ENCODE assay signal across 8 cellular contexts in the genomic region with DNA sequence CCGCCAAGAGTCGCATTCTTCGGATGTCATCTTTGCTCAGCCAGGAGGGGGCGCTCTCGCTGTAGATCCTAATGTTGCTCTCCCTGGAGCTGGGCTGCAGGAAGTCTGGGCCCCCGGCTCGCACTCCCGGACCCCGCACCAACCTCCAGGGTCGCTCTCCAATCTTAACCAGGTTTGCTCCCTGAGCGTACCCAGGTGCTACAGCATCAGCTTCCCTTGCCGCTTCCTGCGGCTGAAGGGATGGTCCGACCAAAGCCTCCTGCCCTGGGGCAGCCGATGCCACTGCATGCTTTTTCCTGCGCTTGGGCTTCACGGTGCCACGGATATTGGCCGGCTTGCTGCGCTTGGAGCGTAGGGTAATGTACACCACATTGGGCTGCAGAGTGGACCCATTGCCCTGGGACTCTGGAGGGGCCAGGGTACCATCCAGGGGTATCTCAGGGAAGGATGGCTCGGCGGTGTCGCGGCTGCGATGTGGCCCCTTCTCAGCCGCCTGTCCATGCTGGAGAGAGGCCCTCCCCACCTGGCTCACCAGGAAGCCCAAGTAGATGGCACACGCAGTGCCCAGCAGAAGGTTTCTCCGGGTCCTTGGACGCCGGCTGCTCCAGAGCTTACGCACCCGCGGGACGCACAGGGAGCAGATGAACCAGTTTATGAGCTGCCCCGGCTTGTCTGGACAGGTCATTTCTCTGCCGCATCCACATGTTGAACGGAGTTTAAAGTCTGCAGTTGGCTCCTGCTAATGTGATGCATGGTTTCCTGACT. TPM values are rescaled to one million over a fixed set of nuclear protein-coding genes. Genes with fewer than 3 reads are reported as not detected.
DNase-seq lines count a peak whose midpoint lies in the region; ATAC-seq and TF ChIP-seq lines count a peak whose summit lies in the region.

No MANE protein-coding gene starts in this region.

- peak; percentile 85 for ATAC-seq in esophagus mucosa
- ATAC-seq in HG02870 (IDR thresholded peaks at IDR 0.05; ENCODE audit: unreplicated experiment) = no peak
- no peak for ATAC-seq in HG03469 (IDR thresholded peaks at IDR 0.05; ENCODE audit: unreplicated experiment)

- H3K4me1 Mint-ChIP-seq in activated CD4-positive, alpha-beta T cell treated with anti-CD3 and anti-CD28 coated beads, Interleukin-2, amount 10 ng/mL, durations not matched to agents 24 days and 14 days = no peaks in the 10 kb centered on the region

- no peaks in the 10 kb centered on the region for H3K36me3 ChIP-seq in neutrophil

- peaks cover 36% of the 10 kb centered on the region for H3K27me3 Mint-ChIP-seq in activated CD4-positive, alpha-beta T cell treated with anti-CD3 and anti-CD28 coated beads, Interleukin-2, amount 10 ng/mL, durations not matched to agents 24 days and 14 days

- DNase-seq in activated CD4-positive, alpha-beta T cell treated with anti-CD3 and anti-CD28 coated beads, Interleukin-2, amount 10 ng/mL, durations not matched to agents 24 days and 14 days = peak; percentile 68
- no peak for DNase-seq in activated CD4-positive, alpha-beta T cell treated with anti-CD3 and anti-CD28 coated beads, Interleukin-2, amount 50 U/mL, for 4 hours
- no peak for DNase-seq in germinal center (ENCODE audit: low spot score)

- TF ChIP-seq CTCF in neutrophil (IDR thresholded peaks at IDR 0.05) = peak; percentile 54

- intact Hi-C loops in activated CD4-positive, alpha-beta T cell treated with anti-CD3 and anti-CD28 coated beads, Interleukin-2, amount 10 ng/mL, durations not matched to agents 24 days and 14 days (cut with micrococcal nuclease) = no loop called here

- peaks cover 35% of the 10 kb centered on the region for H3K27me3 ChIP-seq in neutrophil

- H3K27ac Mint-ChIP-seq in activated CD4-positive, alpha-beta T cell treated with anti-CD3 and anti-CD28 coated beads, Interleukin-2, amount 10 ng/mL, durations not matched to agents 24 days and 14 days = no peak overlapping the region

- H3K36me3 Mint-ChIP-seq in activated CD4-positive, alpha-beta T cell treated with anti-CD3 and anti-CD28 coated beads, Interleukin-2, amount 10 ng/mL, durations not matched to agents 24 days and 14 days (ENCODE audit: low read depth) = no peaks in the 10 kb centered on the region

- peaks cover 26 to 33% of the 10 kb centered on the region in 2 experiments for H3K4me1 ChIP-seq in neutrophil (ENCODE audit: control insufficient read depth in 1 of 2, insufficient read depth in 1 of 2, low read depth in 1 of 2, low read length in 1 of 2)

- H3K4me3 Mint-ChIP-seq in activated CD4-positive, alpha-beta T cell treated with anti-CD3 and anti-CD28 coated beads, Interleukin-2, amount 10 ng/mL, durations not matched to agents 24 days and 14 days = no peak overlapping the region

- H3K4me3 ChIP-seq in neutrophil (ENCODE audit: low read depth in 1 of 2, low read length in 1 of 2) = peak overlapping the region; percentile 45 to 47

- no peaks in the 10 kb centered on the region for H3K9me3 Mint-ChIP-seq in activated CD4-positive, alpha-beta T cell treated with anti-CD3 and anti-CD28 coated beads, Interleukin-2, amount 10 ng/mL, durations not matched to agents 24 days and 14 days

- H3K27ac ChIP-seq in neutrophil = no peak overlapping the region

- no peaks in the 10 kb centered on the region for H3K9me3 ChIP-seq in neutrophil

TF ChIP-seq in PFSK-1, 5 proteins besides CTCF, POLR2A, EP300 and RAD21:
- TF ChIP-seq TAF1 (IDR thresholded peaks at IDR 0.05; ENCODE audit: borderline replicate concordance, insufficient read depth, low read length) (no peak), POLR2AphosphoS5 (IDR thresholded peaks at IDR 0.05; ENCODE audit: low read depth, low read length) (no peak), SIN3A (IDR thresholded peaks at IDR 0.05; ENCODE audit: borderline replicate concordance, insufficient read depth, low read length) (peak; percentile 72; the same call in 1 of the 2 replicates)
- TF ChIP-seq, protein P1, sequence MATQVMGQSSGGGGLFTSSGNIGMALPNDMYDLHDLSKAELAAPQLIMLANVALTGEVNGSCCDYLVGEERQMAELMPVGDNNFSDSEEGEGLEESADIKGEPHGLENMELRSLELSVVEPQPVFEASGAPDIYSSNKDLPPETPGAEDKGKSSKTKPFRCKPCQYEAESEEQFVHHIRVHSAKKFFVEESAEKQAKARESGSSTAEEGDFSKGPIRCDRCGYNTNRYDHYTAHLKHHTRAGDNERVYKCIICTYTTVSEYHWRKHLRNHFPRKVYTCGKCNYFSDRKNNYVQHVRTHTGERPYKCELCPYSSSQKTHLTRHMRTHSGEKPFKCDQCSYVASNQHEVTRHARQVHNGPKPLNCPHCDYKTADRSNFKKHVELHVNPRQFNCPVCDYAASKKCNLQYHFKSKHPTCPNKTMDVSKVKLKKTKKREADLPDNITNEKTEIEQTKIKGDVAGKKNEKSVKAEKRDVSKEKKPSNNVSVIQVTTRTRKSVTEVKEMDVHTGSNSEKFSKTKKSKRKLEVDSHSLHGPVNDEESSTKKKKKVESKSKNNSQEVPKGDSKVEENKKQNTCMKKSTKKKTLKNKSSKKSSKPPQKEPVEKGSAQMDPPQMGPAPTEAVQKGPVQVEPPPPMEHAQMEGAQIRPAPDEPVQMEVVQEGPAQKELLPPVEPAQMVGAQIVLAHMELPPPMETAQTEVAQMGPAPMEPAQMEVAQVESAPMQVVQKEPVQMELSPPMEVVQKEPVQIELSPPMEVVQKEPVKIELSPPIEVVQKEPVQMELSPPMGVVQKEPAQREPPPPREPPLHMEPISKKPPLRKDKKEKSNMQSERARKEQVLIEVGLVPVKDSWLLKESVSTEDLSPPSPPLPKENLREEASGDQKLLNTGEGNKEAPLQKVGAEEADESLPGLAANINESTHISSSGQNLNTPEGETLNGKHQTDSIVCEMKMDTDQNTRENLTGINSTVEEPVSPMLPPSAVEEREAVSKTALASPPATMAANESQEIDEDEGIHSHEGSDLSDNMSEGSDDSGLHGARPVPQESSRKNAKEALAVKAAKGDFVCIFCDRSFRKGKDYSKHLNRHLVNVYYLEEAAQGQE (IDR thresholded peaks at IDR 0.05; ENCODE audit: insufficient read depth in 1 of 2, low read depth in 2 of 2, low read length in 2 of 2) = peak in 1 of 2 experiments; percentile 63; a peak in 1 of 4 replicates

RNA-seq across cellular contexts. Expression of a gene that starts 2.0 kb away (rescaled TPM):
- not detected in 2 replicates for total RNA-seq in activated CD4-positive, alpha-beta T cell treated with anti-CD3 and anti-CD28 coated beads, Interleukin-2, amount 10 ng/mL, durations not matched to agents 24 days and 14 days
- polyA plus RNA-seq in PFSK-1 (2012; ENCODE audit: insufficient read length, low read depth) = 3.7 TPM
- total RNA-seq in esophagus mucosa = 3.5 TPM

RNA-seq across cellular contexts. Expression of a gene that starts 39.4 kb away (rescaled TPM):
- total RNA-seq in activated CD4-positive, alpha-beta T cell treated with anti-CD3 and anti-CD28 coated beads, Interleukin-2, amount 10 ng/mL, durations not matched to agents 24 days and 14 days = not detected in 2 replicates
- polyA plus RNA-seq in PFSK-1 (2012; ENCODE audit: insufficient read length, low read depth) = 1.4 TPM
- total RNA-seq in esophagus mucosa = 8.1 TPM
